In genomic region chr12:49728446-49728845, GRCh38 we compare ENCODE assay signal across 8 cellular contexts.
"Had no signal": no experiment of that assay in that cellular context is flagged by ENCODE, and none has a peak within 500 bp of the region (broad histone marks: within the 10 kb centered on the region; RNA-seq: fewer than 3 reads in every experiment).

No MANE protein-coding gene starts in this region.

- H3K27ac ChIP-seq: GM23248 had no signal

- FAIRE-seq: H54, HTR-8/SVneo had no signal

- H2AFZ ChIP-seq: GM23248 had no signal

- DNase-seq: GM23248, GOT3, H9, HCEC 1CT, Kasumi-1, KG1 had no signal

- H3K9ac ChIP-seq: GM23248 had no signal

- H3K4me3 ChIP-seq: GM23248 had no signal
